Comparison of ENCODE assay signal across 25 cellular contexts in the genomic region with DNA sequence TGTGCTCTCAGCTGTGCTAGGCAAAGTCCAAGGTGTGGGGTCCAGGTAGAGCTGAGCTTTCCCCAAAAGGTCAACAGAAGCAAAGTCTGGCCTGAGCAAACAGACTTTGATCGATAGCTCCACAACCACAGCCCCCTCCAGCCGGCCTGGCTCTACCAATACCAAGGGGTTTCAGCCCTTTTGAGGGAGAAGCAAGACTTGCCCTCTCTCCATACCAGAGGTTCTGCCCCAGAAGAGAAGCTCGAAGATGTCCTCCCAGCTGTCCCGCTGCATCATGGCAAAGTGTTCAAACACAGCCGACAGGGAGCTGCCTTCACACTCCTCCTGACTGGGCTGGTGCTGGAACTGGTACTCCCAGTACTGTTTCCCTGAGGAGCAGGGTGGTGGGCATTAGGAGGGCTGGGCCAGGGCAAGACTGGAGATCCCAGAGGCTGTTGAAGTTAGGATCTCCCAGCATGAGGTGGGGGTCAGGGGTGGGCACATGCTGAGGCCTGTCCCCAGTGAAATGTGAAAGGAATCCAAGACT. TPM values are rescaled to one million over a fixed set of nuclear protein-coding genes. Genes with fewer than 3 reads are reported as not detected.
DNase-seq lines count a peak whose midpoint lies in the region; ATAC-seq and TF ChIP-seq lines count a peak whose summit lies in the region.
"Had no signal": no experiment of that assay in that cellular context is flagged by ENCODE, and none has a peak within 500 bp of the region (broad histone marks: within the 10 kb centered on the region; RNA-seq: fewer than 3 reads in every experiment).

No MANE protein-coding gene starts in this region.

- peaks cover 22% of the 10 kb centered on the region for H3K4me1 Mint-ChIP-seq in CD4-positive, alpha-beta T cell (ENCODE audit: low read depth)
- peaks cover 19% of the 10 kb centered on the region for H3K4me1 Mint-ChIP-seq in WTC11
- H3K4me1 Mint-ChIP-seq in progenitor cell of endocrine pancreas (ENCODE audit: low read depth): peaks cover 31% of the 10 kb centered on the region

- H3K9ac ChIP-seq in liver (ENCODE audit: low read depth in 1 of 2, low read length in 2 of 2): peak overlapping the region; percentile 82 to 93
- H3K9ac ChIP-seq: KMS-11, SK-N-SH had no signal

- peaks cover 3 to 12% (median 8%) of the 10 kb centered on the region in 4 donors for H3K36me3 ChIP-seq in liver (ENCODE audit: control insufficient read depth in 4 of 4, insufficient read depth in 3 of 4, low read depth in 1 of 4, low read length in 3 of 4)
- H3K36me3 ChIP-seq in SJCRH30: no peaks in the 10 kb centered on the region

- H3K36me3 Mint-ChIP-seq in CD4-positive, alpha-beta T cell (ENCODE audit: low read depth): peaks cover 17% of the 10 kb centered on the region
- H3K36me3 Mint-ChIP-seq in WTC11 (no peaks in the 10 kb centered on the region), progenitor cell of endocrine pancreas (ENCODE audit: insufficient read depth) (no peaks in the 10 kb centered on the region)

- TF ChIP-seq RAD21 in liver (IDR thresholded peaks at IDR 0.05): peak in 1 of 2 donors; percentile 32

- no peaks in the 10 kb centered on the region for H3K27me3 ChIP-seq in CD4-positive, alpha-beta T cell (ENCODE audit: control insufficient read depth, insufficient read depth, low read length)
- no peaks in the 10 kb centered on the region for H3K27me3 ChIP-seq in liver (ENCODE audit: control insufficient read depth in 4 of 4, insufficient read depth in 4 of 4, low read length in 3 of 4)
- H3K27me3 ChIP-seq in SJCRH30: no peaks in the 10 kb centered on the region

- H3K27ac Mint-ChIP-seq in CD4-positive, alpha-beta T cell: no peak overlapping the region
- H3K27ac Mint-ChIP-seq in WTC11: no peak overlapping the region
- peak overlapping the region; percentile 92 for H3K27ac Mint-ChIP-seq in progenitor cell of endocrine pancreas

- H3K4me3 ChIP-seq in liver (ENCODE audit: low read depth in 1 of 3, low read length in 3 of 3): peak overlapping the region; percentile 68 to 93 (median 72)
- H3K4me3 ChIP-seq in SJCRH30: no peak overlapping the region
- H3K4me3 ChIP-seq: A549 had no signal

- no peaks in the 10 kb centered on the region for H3K27me3 Mint-ChIP-seq in CD4-positive, alpha-beta T cell
- H3K27me3 Mint-ChIP-seq in WTC11 (ENCODE audit: low read depth) (peaks cover 20% of the 10 kb centered on the region), progenitor cell of endocrine pancreas (peaks cover 10% of the 10 kb centered on the region)

- peaks cover 4 to 57% (median 36%) of the 10 kb centered on the region in 4 donors for H3K4me1 ChIP-seq in liver (ENCODE audit: control insufficient read depth in 4 of 4, insufficient read depth in 4 of 4, low read length in 3 of 4)
- peaks cover 18% of the 10 kb centered on the region for H3K4me1 ChIP-seq in SJCRH30

- no peak for DNase-seq in CD4-positive, alpha-beta T cell
- DNase-seq in WTC11 (ENCODE audit: low spot score) (no peak), progenitor cell of endocrine pancreas (ENCODE audit: low spot score, unreplicated experiment) (no peak), nucleus accumbens (lab: John Stamatoyannopoulos, UW) (no peak), SJCRH30 (no peak)
- no peak for DNase-seq in stimulated activated CD4-positive, alpha-beta T cell treated with anti-CD3 and anti-CD28 coated beads, Interleukin-12 subunit alpha, Interleukin-12 subunit beta, amount 100 ng/mL, for 4 hours
- no peak for DNase-seq in activated CD4-positive, CD25-positive, alpha-beta regulatory T cell (lab: John Stamatoyannopoulos, UW)
- DNase-seq: AML-193, DMS153, DND-41, IMR-90, MM.1S, NCI-H2029, NCI-H446 treated with DMSO at 0.1 percent for 48 hours, NCI-H69, SIG-M5, SK-N-SH, SW 1271 had no signal

- H3K9me3 Mint-ChIP-seq in CD4-positive, alpha-beta T cell: no peaks in the 10 kb centered on the region
- no peaks in the 10 kb centered on the region for H3K9me3 Mint-ChIP-seq in WTC11
- no peaks in the 10 kb centered on the region for H3K9me3 Mint-ChIP-seq in progenitor cell of endocrine pancreas (ENCODE audit: low read depth)

- intact Hi-C loops in CD4-positive, alpha-beta T cell (cut with DNase I, micrococcal nuclease): no loop called here

- no peaks in the 10 kb centered on the region for H3K9me3 ChIP-seq in CD4-positive, alpha-beta T cell (ENCODE audit: control insufficient read depth, low read length)
- H3K9me3 ChIP-seq in liver (ENCODE audit: control insufficient read depth in 4 of 4, low read length in 3 of 4) (no peaks in the 10 kb centered on the region), SJCRH30 (replicated peaks) (no peaks in the 10 kb centered on the region)
- H3K9me3 ChIP-seq: A549, SK-N-SH had no signal

- POLR2A ChIA-PET in CD4-positive, alpha-beta T cell (lab: Charles Lee): interaction anchor here (2.0 to 6.1 kb wide), 3 partner anchors 11 to 33 kb away, joined by 6 to 34 read pairs (median 31); a partner anchor contains a TSS
- POLR2A ChIA-PET in WTC11 (lab: Charles Lee): no interaction called here

- CTCF ChIA-PET in CD4-positive, alpha-beta T cell (lab: Charles Lee): interaction anchor here (1.9 kb wide), 1 partner anchor 48 kb away, joined by 7 read pairs; no protein-coding TSS in a partner anchor
- CTCF ChIA-PET in WTC11 (lab: Charles Lee): no interaction called here

- no peak overlapping the region for H3K27ac ChIP-seq in CD4-positive, alpha-beta T cell (ENCODE audit: low read depth, low read length)
- H3K27ac ChIP-seq in liver (ENCODE audit: low read depth in 1 of 2, low read length in 2 of 2): peak overlapping the region; percentile 75 to 77
- no peak overlapping the region for H3K27ac ChIP-seq in SJCRH30
- H3K27ac ChIP-seq: C4-2B, KMS-11 had no signal

- peak overlapping the region; percentile 30 for H3K4me3 Mint-ChIP-seq in CD4-positive, alpha-beta T cell
- H3K4me3 Mint-ChIP-seq in WTC11 (no peak overlapping the region), progenitor cell of endocrine pancreas (ENCODE audit: low read depth) (peak overlapping the region; percentile 50)

- 31% methylated on average over 5 of the region's 5 CpGs for WGBS in liver

- no peak for TF ChIP-seq CTCF in CD4-positive, alpha-beta T cell (IDR thresholded peaks at IDR 0.05)
- no peak for TF ChIP-seq CTCF in WTC11 (IDR thresholded peaks at IDR 0.05)
- TF ChIP-seq CTCF in liver (IDR thresholded peaks at IDR 0.05; ENCODE audit: low read depth, low read length, missing input control): no peak
- TF ChIP-seq CTCF in progenitor cell of endocrine pancreas (IDR thresholded peaks at IDR 0.05; ENCODE audit: unreplicated experiment): no peak

- no peak for ATAC-seq in CD4-positive, alpha-beta T cell (ENCODE audit: poor library complexity)
- no peak for ATAC-seq in WTC11
- ATAC-seq: A549, Panc1 had no signal

TF ChIP-seq in WTC11, 78 proteins besides CTCF, POLR2A, EP300 and RAD21:
- TF ChIP-seq GRHL2 (CRISPR knock-in tag; IDR thresholded peaks at IDR 0.05; ENCODE audit: insufficient replicate concordance, severe bottlenecking) (no peak), GABPB1 (CRISPR knock-in tag; IDR thresholded peaks at IDR 0.05) (peak; percentile 61; the same call in 1 of the 2 replicates), NR2C2 (CRISPR knock-in tag; IDR thresholded peaks at IDR 0.05) (no peak), GTF2I (CRISPR knock-in tag; conservative IDR thresholded peaks at IDR 0.05) (no peak)
- TF ChIP-seq, protein P1, sequence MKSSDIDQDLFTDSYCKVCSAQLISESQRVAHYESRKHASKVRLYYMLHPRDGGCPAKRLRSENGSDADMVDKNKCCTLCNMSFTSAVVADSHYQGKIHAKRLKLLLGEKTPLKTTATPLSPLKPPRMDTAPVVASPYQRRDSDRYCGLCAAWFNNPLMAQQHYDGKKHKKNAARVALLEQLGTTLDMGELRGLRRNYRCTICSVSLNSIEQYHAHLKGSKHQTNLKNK (CRISPR knock-in tag; IDR thresholded peaks at IDR 0.05): no peak
TF ChIP-seq in WTC11: peak in this region for 1.

TF ChIP-seq in liver, 16 proteins besides CTCF, POLR2A, EP300 and RAD21 (continues in another document):
- TF ChIP-seq YY1 (IDR thresholded peaks at IDR 0.05) (peak; percentile 65), GABPA (IDR thresholded peaks at IDR 0.05 in 1 of 2, conservative IDR thresholded peaks at IDR 0.05 in 1 of 2) (peak in 1 of 2 donors; percentile 62)
- TF ChIP-seq, protein P2, sequence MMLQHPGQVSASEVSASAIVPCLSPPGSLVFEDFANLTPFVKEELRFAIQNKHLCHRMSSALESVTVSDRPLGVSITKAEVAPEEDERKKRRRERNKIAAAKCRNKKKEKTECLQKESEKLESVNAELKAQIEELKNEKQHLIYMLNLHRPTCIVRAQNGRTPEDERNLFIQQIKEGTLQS (IDR thresholded peaks at IDR 0.05): peak; percentile 25

RNA-seq across cellular contexts. Expression of a gene that starts 1.7 kb away (rescaled TPM):
- total RNA-seq in CD4-positive, alpha-beta T cell: under 1 TPM; 0.16 to 0.17 TPM
- 0.82 to 1.6 TPM (median 1.3 TPM) in 3 replicates for total RNA-seq in WTC11 (2021)
- total RNA-seq in liver: 1,000 to 10,000 TPM; 1,668 to 3,689 TPM
- 1,000 to 10,000 TPM; 3,352 to 4,059 TPM for polyA plus RNA-seq in liver
- 128 and 139 TPM in 2 replicates for total RNA-seq in progenitor cell of endocrine pancreas
- 0.08 and 0.16 TPM in 2 replicates for total RNA-seq in SJCRH30 (2014; rRNA removed; shearing (Covaris generic))
- total RNA-seq: HT-29 had no signal

RNA-seq across cellular contexts. Expression of a gene that starts 3.1 kb away (rescaled TPM):
- total RNA-seq in CD4-positive, alpha-beta T cell: 10 to 100 TPM; 12.5 to 15.4 TPM
- total RNA-seq in WTC11 (2021) (3.8 to 4.7 TPM (median 4.7 TPM) in 3 replicates), liver (1 to 10 TPM; 4.9 to 5.4 TPM), progenitor cell of endocrine pancreas (20.0 and 20.5 TPM in 2 replicates)
- 1 to 10 TPM; 2.4 to 5.4 TPM for polyA plus RNA-seq in liver
- total RNA-seq in SJCRH30 (2014; rRNA removed; shearing (Covaris generic)): 14.9 and 16.1 TPM in 2 replicates

RNA-seq across cellular contexts. Expression of a gene that starts 3.4 kb away (rescaled TPM):
- not detected for total RNA-seq in CD4-positive, alpha-beta T cell
- total RNA-seq in WTC11 (2021) (not detected in 3 replicates), liver (under 1 TPM; 0.19 to 0.59 TPM), progenitor cell of endocrine pancreas (not detected in 2 replicates)
- not detected for polyA plus RNA-seq in liver
- not detected in 2 replicates for total RNA-seq in SJCRH30 (2014; rRNA removed; shearing (Covaris generic))
- total RNA-seq: HT-29, IMR-90, OCI-LY7 had no signal
- polyA plus RNA-seq: A549, IMR-90, SK-N-SH had no signal

RNA-seq across cellular contexts. Expression of a gene that starts 11.0 kb away (rescaled TPM):
- total RNA-seq in CD4-positive, alpha-beta T cell: 10 to 100 TPM; 22.1 to 23.9 TPM
- total RNA-seq in WTC11 (2021): 79.2 to 85.4 TPM (median 79.7 TPM) in 3 replicates
- total RNA-seq in liver: 100 to 1,000 TPM in 1 of 2 donors, 10 to 100 TPM in 1; 65.5 to 117 TPM
- 100 to 1,000 TPM in 1 of 2 donors, 10 to 100 TPM in 1; 90.2 to 150 TPM for polyA plus RNA-seq in liver
- 66.0 and 68.6 TPM in 2 replicates for total RNA-seq in progenitor cell of endocrine pancreas
- 95.1 and 102 TPM in 2 replicates for total RNA-seq in SJCRH30 (2014; rRNA removed; shearing (Covaris generic))

RNA-seq across cellular contexts. Expression of a gene that starts 32.8 kb away (rescaled TPM):
- total RNA-seq in CD4-positive, alpha-beta T cell: 10 to 100 TPM in 1 of 2 experiments, 1 to 10 TPM in 1; 9.5 to 12.1 TPM
- total RNA-seq in WTC11 (2021) (16.9 to 21.3 TPM (median 17.1 TPM) in 3 replicates), liver (10 to 100 TPM; 11.7 to 21.9 TPM), progenitor cell of endocrine pancreas (50.9 and 51.0 TPM in 2 replicates)
- polyA plus RNA-seq in liver: 10 to 100 TPM; 17.4 to 31.7 TPM
- 28.1 and 34.6 TPM in 2 replicates for total RNA-seq in SJCRH30 (2014; rRNA removed; shearing (Covaris generic))

Comparison
In these comparisons a context has a peak if more than half of its experiments do, and no peak if none do; other contexts are left out.
1. H3K27ac ChIP-seq: peak in liver (2 of 2); none in CD4-positive, alpha-beta T cell (single experiment) and SJCRH30 (single experiment).
2. RNA of a gene that starts 1.7 kb away (total RNA-seq): 1,668 to 3,689 TPM in liver and 128 to 139 TPM in progenitor cell of endocrine pancreas; 0.82 to 1.6 TPM in WTC11, 0.16 to 0.17 TPM in CD4-positive, alpha-beta T cell and 0.08 to 0.16 TPM in SJCRH30; every median in the first group is over 10 times any median in the second.